18 cellular contexts compared by ENCODE assay signal in the genomic region with DNA sequence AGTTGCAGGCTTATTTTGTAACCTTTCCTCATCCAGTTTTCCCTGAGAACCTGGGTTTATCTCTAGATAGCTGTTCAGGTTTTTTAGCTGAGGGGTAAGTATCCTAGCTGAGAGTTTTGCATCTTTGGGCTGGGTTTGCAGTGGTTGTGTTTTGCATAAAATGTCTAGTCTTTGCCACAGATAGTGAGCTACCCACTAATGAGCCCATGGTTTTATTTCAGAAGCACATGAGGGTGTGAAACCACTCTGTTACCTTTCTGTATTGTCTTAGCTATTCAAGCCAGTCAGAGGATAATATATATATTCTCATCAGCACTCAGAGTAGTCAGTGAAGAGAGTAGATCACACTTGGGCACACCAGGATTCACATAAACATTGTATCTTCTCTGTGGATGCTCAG. TPM values are rescaled to one million over a fixed set of nuclear protein-coding genes. Genes with fewer than 3 reads are reported as not detected.
A peak's percentile ranks its signal among the peaks of the same experiment; 100 is the strongest.
DNase-seq lines count a peak whose midpoint lies in the region; ATAC-seq lines count a peak whose summit lies in the region.
"Had no signal": no experiment of that assay in that cellular context is flagged by ENCODE, and none has a peak within 500 bp of the region (broad histone marks: within the 10 kb centered on the region; RNA-seq: fewer than 3 reads in every experiment).

No MANE protein-coding gene starts in this region.

- DNase-seq in activated CD4-positive, alpha-beta T cell treated with anti-CD3 and anti-CD28 coated beads for 36 hours = no peak
- DNase-seq in activated CD4-positive, alpha-beta T cell treated with anti-CD3 and anti-CD28 coated beads for 48 hours = no peak
- no peak for DNase-seq in stimulated activated effector memory CD8-positive, alpha-beta T cell treated with anti-CD3 and anti-CD28 coated beads, Interleukin-12 subunit alpha, Interleukin-12 subunit beta, amount 100 ng/mL, for 72 hours (ENCODE audit: low spot score in 2 of 2)
- DNase-seq in NCI-H524 (lab: John Stamatoyannopoulos, UW) = no peak
- no peak for DNase-seq in HuH-7.5 (ENCODE audit: low spot score)
- DNase-seq in NCI-H226 = no peak
- DNase-seq: activated CD4-positive, alpha-beta T cell treated with anti-CD3 and anti-CD28 coated beads, Interleukin-2, amount 50 U/mL, for 4 hours; activated gamma-delta T cell treated with Interleukin-2 at 50 U/mL for 16 hours; KG1; left lung; naive thymus-derived CD8-positive, alpha-beta T cell; NCI-H2081; sigmoid colon; T-cell had no signal

- no peaks in the 10 kb centered on the region for H3K36me3 Mint-ChIP-seq in activated CD4-positive, alpha-beta T cell treated with anti-CD3 and anti-CD28 coated beads for 36 hours (ENCODE audit: low read depth)
- H3K36me3 Mint-ChIP-seq in stimulated activated effector memory CD8-positive, alpha-beta T cell treated with anti-CD3 and anti-CD28 coated beads, Interleukin-12 subunit alpha, Interleukin-12 subunit beta, amount 100 ng/mL, for 72 hours = no peaks in the 10 kb centered on the region

- intact Hi-C loops in activated CD4-positive, alpha-beta T cell treated with anti-CD3 and anti-CD28 coated beads for 36 hours (cut with DNase I, micrococcal nuclease) = no loop called here

- POLR2A ChIA-PET in activated CD4-positive, alpha-beta T cell treated with anti-CD3 and anti-CD28 coated beads for 36 hours (lab: Charles Lee) = interaction anchor here (0.6 to 1.5 kb wide), 2 partner anchors 16 to 52 kb away, joined by 5 to 7 read pairs; no protein-coding TSS in a partner anchor

- CTCF ChIA-PET in activated CD4-positive, alpha-beta T cell treated with anti-CD3 and anti-CD28 coated beads for 36 hours (lab: Charles Lee) = interaction anchor here (0.6 to 1.3 kb wide), 3 partner anchors 16 to 1210 kb away, joined by 3 read pairs; no protein-coding TSS in a partner anchor

- ATAC-seq in activated CD4-positive, alpha-beta T cell treated with anti-CD3 and anti-CD28 coated beads for 36 hours = peak; percentile 19
- ATAC-seq in GM21619 (IDR thresholded peaks at IDR 0.05; ENCODE audit: unreplicated experiment) (peak; percentile 78), HG03108 (IDR thresholded peaks at IDR 0.05; ENCODE audit: unreplicated experiment) (peak; percentile 77)
- ATAC-seq in stimulated activated effector memory CD8-positive, alpha-beta T cell treated with anti-CD3 and anti-CD28 coated beads, Interleukin-12 subunit alpha, Interleukin-12 subunit beta, amount 100 ng/mL, for 72 hours = peak; percentile 59
- ATAC-seq: naive thymus-derived CD8-positive, alpha-beta T cell; T-cell had no signal

- H3K4me1 Mint-ChIP-seq in activated CD4-positive, alpha-beta T cell treated with anti-CD3 and anti-CD28 coated beads for 36 hours = peaks cover 6% of the 10 kb centered on the region
- peaks cover 13% of the 10 kb centered on the region for H3K4me1 Mint-ChIP-seq in stimulated activated effector memory CD8-positive, alpha-beta T cell treated with anti-CD3 and anti-CD28 coated beads, Interleukin-12 subunit alpha, Interleukin-12 subunit beta, amount 100 ng/mL, for 72 hours
- H3K4me1 Mint-ChIP-seq: T-cell had no signal

- peaks cover 8% of the 10 kb centered on the region for H3K9me3 Mint-ChIP-seq in activated CD4-positive, alpha-beta T cell treated with anti-CD3 and anti-CD28 coated beads for 36 hours (ENCODE audit: low read depth)
- peaks cover 11% of the 10 kb centered on the region for H3K9me3 Mint-ChIP-seq in stimulated activated effector memory CD8-positive, alpha-beta T cell treated with anti-CD3 and anti-CD28 coated beads, Interleukin-12 subunit alpha, Interleukin-12 subunit beta, amount 100 ng/mL, for 72 hours

- no peak overlapping the region for H3K4me3 Mint-ChIP-seq in activated CD4-positive, alpha-beta T cell treated with anti-CD3 and anti-CD28 coated beads for 36 hours
- H3K4me3 Mint-ChIP-seq in stimulated activated effector memory CD8-positive, alpha-beta T cell treated with anti-CD3 and anti-CD28 coated beads, Interleukin-12 subunit alpha, Interleukin-12 subunit beta, amount 100 ng/mL, for 72 hours = no peak overlapping the region
- H3K4me3 Mint-ChIP-seq: naive thymus-derived CD8-positive, alpha-beta T cell; T-cell had no signal

- peaks cover 6% of the 10 kb centered on the region for H3K27me3 Mint-ChIP-seq in activated CD4-positive, alpha-beta T cell treated with anti-CD3 and anti-CD28 coated beads for 36 hours

- no peak overlapping the region for H3K27ac Mint-ChIP-seq in activated CD4-positive, alpha-beta T cell treated with anti-CD3 and anti-CD28 coated beads for 36 hours
- no peak overlapping the region for H3K27ac Mint-ChIP-seq in stimulated activated effector memory CD8-positive, alpha-beta T cell treated with anti-CD3 and anti-CD28 coated beads, Interleukin-12 subunit alpha, Interleukin-12 subunit beta, amount 100 ng/mL, for 72 hours
- H3K27ac Mint-ChIP-seq: naive thymus-derived CD8-positive, alpha-beta T cell; T-cell had no signal

RNA-seq across cellular contexts. Expression of a gene that starts 24.6 kb away (rescaled TPM):
- total RNA-seq in activated CD4-positive, alpha-beta T cell treated with anti-CD3 and anti-CD28 coated beads for 36 hours = not detected
- total RNA-seq: cardiac muscle cell; naive thymus-derived CD8-positive, alpha-beta T cell; OCI-LY7; sigmoid colon; T-cell had no signal

RNA-seq across cellular contexts. Expression of a gene that starts 52.7 kb away (rescaled TPM):
- total RNA-seq in activated CD4-positive, alpha-beta T cell treated with anti-CD3 and anti-CD28 coated beads for 36 hours = 100 to 1,000 TPM; 156 to 220 TPM

Comparison
In these comparisons a context has a peak if more than half of its experiments do, and no peak if none do; other contexts are left out.
1. ATAC-seq: peak in every context shown above with its lines; median percentile 78 in GM21619; 77 in HG03108; 59 in stimulated activated effector memory CD8-positive, alpha-beta T cell treated with anti-CD3 and anti-CD28 coated beads, Interleukin-12 subunit alpha, Interleukin-12 subunit beta, amount 100 ng/mL, for 72 hours; 19 in activated CD4-positive, alpha-beta T cell treated with anti-CD3 and anti-CD28 coated beads for 36 hours.